In the genomic region with DNA sequence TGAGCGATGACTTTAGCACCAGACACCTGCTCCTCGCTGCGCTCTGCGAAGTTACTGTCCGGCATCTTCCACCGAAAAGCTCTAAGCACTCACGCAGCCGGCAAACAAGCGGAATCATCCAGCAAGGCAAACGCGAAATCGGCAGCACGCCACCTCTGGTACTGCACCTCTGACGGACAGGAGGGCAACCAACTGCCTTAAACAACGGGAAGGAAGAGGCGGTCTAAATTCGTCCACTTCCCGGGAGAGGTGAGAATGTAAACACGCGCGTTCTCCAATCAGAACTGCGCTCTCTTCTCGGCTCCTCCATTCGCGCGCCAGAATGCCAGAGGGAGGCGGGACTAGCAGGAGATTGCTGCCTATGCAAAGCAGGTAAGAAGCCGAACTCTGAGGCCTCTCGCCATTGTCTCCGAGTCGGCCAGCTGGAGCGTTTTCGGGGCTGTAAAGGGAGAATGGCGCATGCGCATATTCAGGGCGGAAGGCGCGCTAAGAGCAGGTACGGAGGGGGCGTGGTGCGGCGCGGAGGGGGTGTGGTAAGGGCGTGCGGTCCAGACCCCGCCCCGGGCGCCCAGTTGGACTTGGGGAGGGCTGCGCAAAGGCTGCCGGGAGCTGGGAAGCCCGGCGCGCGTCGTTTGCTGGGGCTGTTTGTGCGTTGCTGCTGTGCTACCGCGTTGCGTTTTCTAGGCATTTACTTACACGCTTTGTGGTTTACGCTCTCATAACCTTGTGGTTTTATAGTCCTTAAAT, we compare ENCODE assay signal across 8 cellular contexts. TPM values are rescaled to one million over a fixed set of nuclear protein-coding genes. Genes with fewer than 3 reads are reported as not detected.
DNase-seq lines count a peak whose midpoint lies in the region; ATAC-seq and TF ChIP-seq lines count a peak whose summit lies in the region.

A gene with protein sequence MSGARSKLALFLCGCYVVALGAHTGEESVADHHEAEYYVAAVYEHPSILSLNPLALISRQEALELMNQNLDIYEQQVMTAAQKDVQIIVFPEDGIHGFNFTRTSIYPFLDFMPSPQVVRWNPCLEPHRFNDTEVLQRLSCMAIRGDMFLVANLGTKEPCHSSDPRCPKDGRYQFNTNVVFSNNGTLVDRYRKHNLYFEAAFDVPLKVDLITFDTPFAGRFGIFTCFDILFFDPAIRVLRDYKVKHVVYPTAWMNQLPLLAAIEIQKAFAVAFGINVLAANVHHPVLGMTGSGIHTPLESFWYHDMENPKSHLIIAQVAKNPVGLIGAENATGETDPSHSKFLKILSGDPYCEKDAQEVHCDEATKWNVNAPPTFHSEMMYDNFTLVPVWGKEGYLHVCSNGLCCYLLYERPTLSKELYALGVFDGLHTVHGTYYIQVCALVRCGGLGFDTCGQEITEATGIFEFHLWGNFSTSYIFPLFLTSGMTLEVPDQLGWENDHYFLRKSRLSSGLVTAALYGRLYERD (plus strand): TSS at position 347 of the 747 bp plus-strand sequence. CDS start 33,695 bp downstream, outside the sequence.
A gene (minus strand): TSS at position 171 of the 747 bp plus-strand sequence. CDS start 106 bp downstream, at position 65.

- WGBS in esophagus squamous epithelium, 2 donors = 0 to 1% methylated on average over 32 to 47 of the region's 61 CpGs

- peak within 1 kb of the TSS; percentile 91 for H3K27ac ChIP-seq in CD8-positive, alpha-beta memory T cell (ENCODE audit: low read depth, low read length)
- H3K27ac ChIP-seq in esophagus squamous epithelium = peak within 1 kb of the TSS; percentile 83 to 95 (median 94)

- peaks cover 24% of the 10 kb centered on the region for H3K4me1 ChIP-seq in CD8-positive, alpha-beta memory T cell (ENCODE audit: insufficient read depth, low read length)
- peaks cover 5 to 40% (median 22%) of the 10 kb centered on the region in 3 donors for H3K4me1 ChIP-seq in esophagus squamous epithelium

- ATAC-seq in GM21447 (IDR thresholded peaks at IDR 0.05; ENCODE audit: unreplicated experiment) = peak; percentile 93
- ATAC-seq in naive thymus-derived CD8-positive, alpha-beta T cell = peak; percentile 92

- peaks cover 11% of the 10 kb centered on the region for H3K36me3 ChIP-seq in CD8-positive, alpha-beta memory T cell (ENCODE audit: insufficient read depth, low read length)
- peaks cover 0 to 30% (median 0%) of the 10 kb centered on the region in 3 donors for H3K36me3 ChIP-seq in esophagus squamous epithelium

- H3K27me3 ChIP-seq in CD8-positive, alpha-beta memory T cell (ENCODE audit: insufficient read depth, low read length, poor library complexity, severe bottlenecking) = no peaks in the 10 kb centered on the region
- no peaks in the 10 kb centered on the region for H3K27me3 ChIP-seq in esophagus squamous epithelium

- peak within 1 kb of the TSS; percentile 98 to 100 (median 99) for H3K4me3 Mint-ChIP-seq in CD8-positive, alpha-beta memory T cell
- H3K4me3 Mint-ChIP-seq in naive thymus-derived CD8-positive, alpha-beta T cell = peak within 1 kb of the TSS; percentile 96 to 100 (median 100)
- peak within 1 kb of the TSS; percentile 100 for H3K4me3 Mint-ChIP-seq in stimulated activated naive CD8-positive, alpha-beta T cell treated with anti-CD3 and anti-CD28 coated beads, Interleukin-15, Interleukin-2, amounts not matched to agents 100 ng/mL and 50 ng/mL, for 24 hours

- H3K9me3 ChIP-seq in CD8-positive, alpha-beta memory T cell (ENCODE audit: low read length) = no peaks in the 10 kb centered on the region
- H3K9me3 ChIP-seq in esophagus squamous epithelium = no peaks in the 10 kb centered on the region

- CTCF ChIA-PET in CD8-positive, alpha-beta memory T cell (lab: Charles Lee) = interaction anchor here (0.7 to 1.3 kb wide), 2 partner anchors 10 to 171 kb away, joined by 3 read pairs; no protein-coding TSS in a partner anchor

- TF ChIP-seq CTCF in esophagus squamous epithelium (IDR thresholded peaks at IDR 0.05) = peak in 3 of 6 experiments; percentile 18 to 40 (median 32)

- peak within 1 kb of the TSS; percentile 95 to 99 (median 99) for H3K27ac Mint-ChIP-seq in CD8-positive, alpha-beta memory T cell
- peak within 1 kb of the TSS; percentile 95 to 100 (median 98) for H3K27ac Mint-ChIP-seq in naive thymus-derived CD8-positive, alpha-beta T cell
- H3K27ac Mint-ChIP-seq in stimulated activated naive CD8-positive, alpha-beta T cell treated with anti-CD3 and anti-CD28 coated beads, Interleukin-15, Interleukin-2, amounts not matched to agents 100 ng/mL and 50 ng/mL, for 24 hours = peak within 1 kb of the TSS; percentile 96

- POLR2A ChIA-PET in CD8-positive, alpha-beta memory T cell (lab: Charles Lee) = interaction anchor here (0.6 to 1.7 kb wide), 7 partner anchors 23 to 663 kb away, joined by 3 to 17 read pairs (median 3); a partner anchor contains a TSS
- POLR2A ChIA-PET in naive thymus-derived CD8-positive, alpha-beta T cell (lab: Charles Lee) = interaction anchor here (0.7 to 1.8 kb wide), 8 partner anchors 9 to 1301 kb away, joined by 3 to 8 read pairs (median 4); a partner anchor contains a TSS

- peaks cover 0 to 3% (median 0%) of the 10 kb centered on the region in 5 donors for H3K9me3 Mint-ChIP-seq in CD8-positive, alpha-beta memory T cell
- H3K9me3 Mint-ChIP-seq in naive thymus-derived CD8-positive, alpha-beta T cell = no peaks in the 10 kb centered on the region
- H3K9me3 Mint-ChIP-seq in stimulated activated naive CD8-positive, alpha-beta T cell treated with anti-CD3 and anti-CD28 coated beads, Interleukin-15, Interleukin-2, amounts not matched to agents 100 ng/mL and 50 ng/mL, for 24 hours = peaks cover 11% of the 10 kb centered on the region

- DNase-seq in CD8-positive, alpha-beta memory T cell = peak; percentile 97 to 99 (median 99)
- DNase-seq in HuH-7.5 (ENCODE audit: low spot score) (peak; percentile 94), activated T-cell treated with anti-CD3 and anti-CD28 coated beads for 1 hour (ENCODE audit: low read depth) (peak; percentile 98), esophagus squamous epithelium (lab: John Stamatoyannopoulos, UW) (no peak), NCI-H128 (lab: John Stamatoyannopoulos, UW; ENCODE audit: unreplicated experiment) (no peak)
- peak; percentile 97 to 99 (median 99) for DNase-seq in naive thymus-derived CD8-positive, alpha-beta T cell

- intact Hi-C loops in esophagus squamous epithelium (cut with DNase I) = no loop called here

- H3K4me3 ChIP-seq in CD8-positive, alpha-beta memory T cell (ENCODE audit: low read length) = peak within 1 kb of the TSS; percentile 96
- H3K4me3 ChIP-seq in esophagus squamous epithelium = peak within 1 kb of the TSS; percentile 81 to 96 (median 89)

- TF ChIP-seq POLR2A in esophagus squamous epithelium (IDR thresholded peaks at IDR 0.05) = peak in 3 of 4 donors; percentile 7 to 77 (median 61)

- H3K4me1 Mint-ChIP-seq in CD8-positive, alpha-beta memory T cell = peaks cover 43 to 68% (median 67%) of the 10 kb centered on the region in 3 donors
- peaks cover 30 to 68% (median 57%) of the 10 kb centered on the region in 4 donors for H3K4me1 Mint-ChIP-seq in naive thymus-derived CD8-positive, alpha-beta T cell
- H3K4me1 Mint-ChIP-seq in stimulated activated naive CD8-positive, alpha-beta T cell treated with anti-CD3 and anti-CD28 coated beads, Interleukin-15, Interleukin-2, amounts not matched to agents 100 ng/mL and 50 ng/mL, for 24 hours (ENCODE audit: low read depth) = peaks cover 50% of the 10 kb centered on the region

- peaks cover 6 to 59% (median 30%) of the 10 kb centered on the region in 3 donors for H3K36me3 Mint-ChIP-seq in CD8-positive, alpha-beta memory T cell
- peaks cover 3 to 43% (median 24%) of the 10 kb centered on the region in 3 donors for H3K36me3 Mint-ChIP-seq in naive thymus-derived CD8-positive, alpha-beta T cell
- peaks cover 45% of the 10 kb centered on the region for H3K36me3 Mint-ChIP-seq in stimulated activated naive CD8-positive, alpha-beta T cell treated with anti-CD3 and anti-CD28 coated beads, Interleukin-15, Interleukin-2, amounts not matched to agents 100 ng/mL and 50 ng/mL, for 24 hours (ENCODE audit: low read depth)

- H3K27me3 Mint-ChIP-seq in CD8-positive, alpha-beta memory T cell = peaks cover 0 to 1% of the 10 kb centered on the region in 2 donors
- H3K27me3 Mint-ChIP-seq in naive thymus-derived CD8-positive, alpha-beta T cell = no peaks in the 10 kb centered on the region
- H3K27me3 Mint-ChIP-seq in stimulated activated naive CD8-positive, alpha-beta T cell treated with anti-CD3 and anti-CD28 coated beads, Interleukin-15, Interleukin-2, amounts not matched to agents 100 ng/mL and 50 ng/mL, for 24 hours = no peaks in the 10 kb centered on the region

RNA-seq across cellular contexts. Expression of the first gene that starts in this region (rescaled TPM):
- 1 to 10 TPM; 5.5 to 6.0 TPM for total RNA-seq in CD8-positive, alpha-beta memory T cell
- 20.7 TPM for polyA plus RNA-seq in CD8-positive, alpha-beta memory T cell
- 10 to 100 TPM in 3 of 4 donors, 1 to 10 TPM in 1; 7.7 to 16.6 (median 12.3) TPM for total RNA-seq in esophagus squamous epithelium
- 10 to 100 TPM; 11.5 to 14.7 TPM for total RNA-seq in naive thymus-derived CD8-positive, alpha-beta T cell
- 10 to 100 TPM; 13.7 to 17.4 (median 14.8) TPM for polyA plus RNA-seq in naive thymus-derived CD8-positive, alpha-beta T cell

RNA-seq across cellular contexts. Expression of the second gene that starts in this region (rescaled TPM):
- 10 to 100 TPM; 34.6 to 37.7 TPM for total RNA-seq in CD8-positive, alpha-beta memory T cell
- 35.0 TPM for polyA plus RNA-seq in CD8-positive, alpha-beta memory T cell
- 10 to 100 TPM in 2 of 4 donors, 1 to 10 TPM in 2; 3.3 to 22.3 (median 9.4) TPM for total RNA-seq in esophagus squamous epithelium
- total RNA-seq in naive thymus-derived CD8-positive, alpha-beta T cell = 10 to 100 TPM; 41.5 to 42.9 TPM
- polyA plus RNA-seq in naive thymus-derived CD8-positive, alpha-beta T cell = 10 to 100 TPM; 31.7 to 33.8 (median 32.4) TPM

Comparison
In these comparisons a context has a peak if more than half of its experiments do, and no peak if none do; other contexts are left out.
1. DNase-seq: peak in CD8-positive, alpha-beta memory T cell (5 of 5), HuH-7.5 (single experiment), activated T-cell treated with anti-CD3 and anti-CD28 coated beads for 1 hour (single experiment) and naive thymus-derived CD8-positive, alpha-beta T cell (10 of 10); none in esophagus squamous epithelium (single experiment) and NCI-H128 (single experiment).
2. Peak in every context shown above with its lines, with median percentiles within 50 percentile points of each other: H3K27ac Mint-ChIP-seq and H3K4me3 Mint-ChIP-seq.